22 cellular contexts compared by ENCODE assay signal in the genomic region with DNA sequence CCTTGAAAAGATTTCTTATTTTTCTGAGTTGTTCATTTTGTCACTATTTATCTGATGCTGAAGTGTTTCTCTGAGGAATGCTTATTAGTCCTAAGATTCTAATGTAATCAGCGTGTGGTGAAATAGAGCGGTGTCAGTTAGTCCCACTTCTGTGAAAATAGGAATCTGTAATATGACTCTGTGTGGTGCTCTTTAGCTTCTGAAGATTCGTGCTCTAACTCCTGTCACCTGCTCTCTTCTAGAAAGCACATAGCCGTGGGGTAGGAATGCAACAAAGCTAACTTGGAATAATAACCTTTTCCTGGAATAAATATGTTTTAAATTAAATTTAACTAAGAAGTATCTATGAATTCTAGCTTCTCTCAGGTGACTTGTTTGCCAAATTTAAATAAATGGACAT.
"Had no signal": no experiment of that assay in that cellular context is flagged by ENCODE, and none has a peak within 500 bp of the region (broad histone marks: within the 10 kb centered on the region; RNA-seq: fewer than 3 reads in every experiment).

No MANE protein-coding gene starts in this region.

- H3K4me1 ChIP-seq: thyroid gland had no signal

- ATAC-seq: esophagus mucosa; naive thymus-derived CD4-positive, alpha-beta T cell; stimulated activated memory B cell treated with anti-CD40 and anti-IgM and Interleukin-4, amounts not matched to agents 10 μg/mL and 1 μg/mL and 100 μg/mL, for 72 hours had no signal

- DNase-seq: activated CD4-positive, alpha-beta T cell treated with anti-CD3 and anti-CD28 coated beads for 4 hours; activated CD4-positive, alpha-beta T cell treated with anti-CD3 and anti-CD28 coated beads, Interleukin-2, amount 50 U/mL, for 4 hours; activated effector memory CD4-positive, alpha-beta T cell treated with Interleukin-2 at 50 U/mL for 16 hours; activated naive CD4-positive, alpha-beta T cell treated with Interleukin-2 at 50 U/mL for 16 hours; activated naive CD8-positive, alpha-beta T cell treated with anti-CD3 and anti-CD28 coated beads for 36 hours; cortex of kidney; endodermal cell; naive thymus-derived CD4-positive, alpha-beta T cell; ovary; retina; sigmoid colon; stimulated activated CD4-positive, alpha-beta T cell treated with anti-CD3 and anti-CD28 coated beads, Interleukin-1b, Interleukin-23, amount 100 ng/mL, for 48 hours; stimulated activated CD4-positive, alpha-beta T cell treated with anti-CD3 and anti-CD28 coated beads, Interleukin-4, amount 100 ng/mL, for 4 hours; stimulated activated CD8-positive, alpha-beta memory T cell treated with anti-CD3 and anti-CD28 coated beads, Interleukin-4, amount 100 ng/mL, for 48 hours; stomach had no signal

- H3K4me3 ChIP-seq: ascending aorta, cardiac muscle cell, ovary, sigmoid colon, smooth muscle cell, stomach, thyroid gland, upper lobe of left lung had no signal

- H3K27ac ChIP-seq: ascending aorta, cardiac muscle cell, ovary, sigmoid colon, stomach, thyroid gland, upper lobe of left lung had no signal

- H3K36me3 ChIP-seq: ascending aorta, cardiac muscle cell, ovary, sigmoid colon, thyroid gland, upper lobe of left lung had no signal

- H3K27me3 ChIP-seq: ascending aorta, cardiac muscle cell, ovary, sigmoid colon, stomach, thyroid gland, upper lobe of left lung had no signal

- H3K9me3 ChIP-seq: ascending aorta, ovary, sigmoid colon, stomach, thyroid gland, upper lobe of left lung had no signal
